ENCODE assay signal across 13 cellular contexts in genomic region chr16:66701061-66701460, GRCh38.
"Had no signal": no experiment of that assay in that cellular context is flagged by ENCODE, and none has a peak within 500 bp of the region (broad histone marks: within the 10 kb centered on the region; RNA-seq: fewer than 3 reads in every experiment).

No MANE protein-coding gene starts in this region.

- FAIRE-seq: bronchial epithelial cell, keratinocyte had no signal

- H3K9me3 ChIP-seq: ascending aorta, gastroesophageal sphincter, left ventricle myocardium inferior, ovary, testis had no signal

- H3K27me3 ChIP-seq: ascending aorta, gastroesophageal sphincter, ovary, testis had no signal

- H3K27ac ChIP-seq: ascending aorta, gastroesophageal sphincter, left ventricle myocardium inferior, ovary, testis, WERI-Rb-1 had no signal

- ATAC-seq: activated naive CD8-positive, alpha-beta T cell treated with anti-CD3 and anti-CD28 coated beads, Interleukin-2, amount 50 U/mL, for 24 hours; gastroesophageal sphincter had no signal

- DNase-seq: activated CD4-positive, alpha-beta T cell treated with anti-CD3 and anti-CD28 coated beads, Interleukin-2, amount 10 ng/mL, durations not matched to agents 24 days and 14 days; activated naive CD4-positive, alpha-beta T cell; activated naive CD8-positive, alpha-beta T cell treated with anti-CD3 and anti-CD28 coated beads, Interleukin-2, amount 50 U/mL, for 24 hours; left ventricle myocardium inferior; ovary; stimulated activated CD4-positive, alpha-beta T cell treated with anti-CD3 and anti-CD28 coated beads, Interleukin-4, amount 100 ng/mL, for 24 hours; T1000; testis; WERI-Rb-1 had no signal

- H3K4me3 ChIP-seq: ascending aorta, gastroesophageal sphincter, left ventricle myocardium inferior, ovary, testis had no signal

- H3K36me3 ChIP-seq: ascending aorta, gastroesophageal sphincter, left ventricle myocardium inferior, ovary, WERI-Rb-1 had no signal
